8 cellular contexts compared by ENCODE assay signal in genomic region chr7:127253289-127254162, GRCh38. TPM values are rescaled to one million over a fixed set of nuclear protein-coding genes. Genes with fewer than 3 reads are reported as not detected.
DNase-seq lines count a peak whose midpoint lies in the region; ATAC-seq and TF ChIP-seq lines count a peak whose summit lies in the region.

No MANE protein-coding gene starts in this region.

- WGBS in esophagus, 2 donors = 0 to 1% methylated on average over 78 to 84 of the region's 84 CpGs

- intact Hi-C loops in CD4-positive, alpha-beta T cell (cut with DNase I, micrococcal nuclease) = loop anchor here in 1 of 2 experiments (2.0 kb wide), 1 partner anchor 261 kb away; no protein-coding TSS in a partner anchor

- peak; percentile 81 for ATAC-seq in CD4-positive, alpha-beta T cell (ENCODE audit: poor library complexity)
- peak; percentile 84 for ATAC-seq in GM19328 (IDR thresholded peaks at IDR 0.05; ENCODE audit: unreplicated experiment)
- peak; percentile 86 for ATAC-seq in HG03439 (IDR thresholded peaks at IDR 0.05; ENCODE audit: unreplicated experiment)

- H3K36me3 Mint-ChIP-seq in CD4-positive, alpha-beta T cell (ENCODE audit: low read depth) = no peaks in the 10 kb centered on the region

- POLR2A ChIA-PET in CD4-positive, alpha-beta T cell (lab: Charles Lee) = interaction anchor here (0.8 to 1.3 kb wide), 3 partner anchors 70 to 139 kb away, joined by 3 to 4 read pairs (median 3); partner anchors contain the start of gene ZNF800

- H3K27ac Mint-ChIP-seq in CD4-positive, alpha-beta T cell = no peak overlapping the region

- peaks cover 85% of the 10 kb centered on the region for H3K27me3 Mint-ChIP-seq in CD4-positive, alpha-beta T cell

- no peaks in the 10 kb centered on the region for H3K36me3 ChIP-seq in esophagus (ENCODE audit: control insufficient read depth in 2 of 2, insufficient read depth in 2 of 2, low read length in 1 of 2)
- no peaks in the 10 kb centered on the region for H3K36me3 ChIP-seq in mucosa of rectum (ENCODE audit: control insufficient read depth in 2 of 2, insufficient read depth in 2 of 2, low read length in 2 of 2)

- H3K4me1 Mint-ChIP-seq in CD4-positive, alpha-beta T cell (ENCODE audit: low read depth) = peaks cover 31% of the 10 kb centered on the region

- H3K27ac ChIP-seq in CD4-positive, alpha-beta T cell (ENCODE audit: low read depth, low read length) = no peak overlapping the region
- no peak overlapping the region for H3K27ac ChIP-seq in esophagus (ENCODE audit: low read depth in 2 of 2, low read length in 1 of 2)
- peak overlapping the region; percentile 32 to 48 for H3K27ac ChIP-seq in mucosa of rectum (ENCODE audit: low read depth in 2 of 2, low read length in 2 of 2)

- peak overlapping the region; percentile 91 for H3K4me3 Mint-ChIP-seq in CD4-positive, alpha-beta T cell

- peak; percentile 20 to 66 (median 41) for DNase-seq in CD4-positive, alpha-beta T cell
- DNase-seq in NCI-H748 (lab: John Stamatoyannopoulos, UW; ENCODE audit: unreplicated experiment) = peak; percentile 76
- peak; percentile 42 for DNase-seq in activated T-cell treated with anti-CD3 and anti-CD28 coated beads for 24 hours (ENCODE audit: low read depth)
- peak; percentile 7 to 43 for DNase-seq in stimulated activated CD8-positive, alpha-beta memory T cell treated with anti-CD3 and anti-CD28 coated beads, Interleukin-7, amount 100 ng/mL, for 4 hours (ENCODE audit: low read depth in 2 of 2)

- no peaks in the 10 kb centered on the region for H3K9me3 Mint-ChIP-seq in CD4-positive, alpha-beta T cell

- H3K4me1 ChIP-seq in esophagus (ENCODE audit: control insufficient read depth in 2 of 2, insufficient read depth in 2 of 2, low read length in 1 of 2) = peaks cover 8 to 11% of the 10 kb centered on the region in 2 donors
- H3K4me1 ChIP-seq in mucosa of rectum (ENCODE audit: control insufficient read depth in 2 of 2, insufficient read depth in 2 of 2, low read length in 2 of 2) = peaks cover 9 to 18% of the 10 kb centered on the region in 2 donors

- peaks cover 79% of the 10 kb centered on the region for H3K27me3 ChIP-seq in CD4-positive, alpha-beta T cell (ENCODE audit: control insufficient read depth, insufficient read depth, low read length)
- peaks cover 0 to 17% of the 10 kb centered on the region in 2 donors for H3K27me3 ChIP-seq in esophagus (ENCODE audit: control insufficient read depth in 1 of 2, insufficient read depth in 2 of 2, low read length in 2 of 2)
- peaks cover 5 to 23% of the 10 kb centered on the region in 2 donors for H3K27me3 ChIP-seq in mucosa of rectum (ENCODE audit: control insufficient read depth in 2 of 2, insufficient read depth in 2 of 2, low read length in 2 of 2)

- TF ChIP-seq CTCF in CD4-positive, alpha-beta T cell (IDR thresholded peaks at IDR 0.05) = peak; percentile 92

- CTCF ChIA-PET in CD4-positive, alpha-beta T cell (lab: Charles Lee) = interaction anchor here (0.7 to 1.8 kb wide), 5 partner anchors 8 to 50 kb away, joined by 3 to 8 read pairs (median 3); no protein-coding TSS in a partner anchor

- H3K4me3 ChIP-seq in esophagus (ENCODE audit: low read depth in 1 of 2, low read length in 2 of 2) (peak overlapping the region; percentile 70 to 71), mucosa of rectum (ENCODE audit: low read length in 2 of 2) (peak overlapping the region; percentile 78 to 82)

- no peaks in the 10 kb centered on the region for H3K9me3 ChIP-seq in CD4-positive, alpha-beta T cell (ENCODE audit: control insufficient read depth, low read length)
- H3K9me3 ChIP-seq in esophagus (ENCODE audit: control insufficient read depth in 2 of 2, insufficient read depth in 1 of 2, low read depth in 1 of 2, low read length in 1 of 2) = no peaks in the 10 kb centered on the region
- no peaks in the 10 kb centered on the region for H3K9me3 ChIP-seq in mucosa of rectum (ENCODE audit: control insufficient read depth in 2 of 2, low read length in 2 of 2)

- H3K9ac ChIP-seq in mucosa of rectum (ENCODE audit: low read depth in 1 of 2, low read length in 2 of 2) = peak overlapping the region; percentile 53 to 70

RNA-seq across cellular contexts. Expression of gene GRM8, which starts 0.8 kb away (rescaled TPM):
- not detected for total RNA-seq in CD4-positive, alpha-beta T cell
- polyA plus RNA-seq in esophagus = under 1 TPM in 1 of 2 donors, not detected in 1; 0.19 TPM

Comparison
In these comparisons a context has a peak if more than half of its experiments do, and no peak if none do; other contexts are left out.
1. DNase-seq: peak in every context shown above with its lines; median percentile 76 in NCI-H748; 42 in activated T-cell treated with anti-CD3 and anti-CD28 coated beads for 24 hours; 41 in CD4-positive, alpha-beta T cell; 25 in stimulated activated CD8-positive, alpha-beta memory T cell treated with anti-CD3 and anti-CD28 coated beads, Interleukin-7, amount 100 ng/mL, for 4 hours.
2. H3K27ac ChIP-seq: peak in mucosa of rectum (2 of 2); none in CD4-positive, alpha-beta T cell (single experiment) and esophagus (0 of 2).
3. Peak in every context shown above with its lines, with median percentiles within 50 percentile points of each other: ATAC-seq.